In the genomic region with DNA sequence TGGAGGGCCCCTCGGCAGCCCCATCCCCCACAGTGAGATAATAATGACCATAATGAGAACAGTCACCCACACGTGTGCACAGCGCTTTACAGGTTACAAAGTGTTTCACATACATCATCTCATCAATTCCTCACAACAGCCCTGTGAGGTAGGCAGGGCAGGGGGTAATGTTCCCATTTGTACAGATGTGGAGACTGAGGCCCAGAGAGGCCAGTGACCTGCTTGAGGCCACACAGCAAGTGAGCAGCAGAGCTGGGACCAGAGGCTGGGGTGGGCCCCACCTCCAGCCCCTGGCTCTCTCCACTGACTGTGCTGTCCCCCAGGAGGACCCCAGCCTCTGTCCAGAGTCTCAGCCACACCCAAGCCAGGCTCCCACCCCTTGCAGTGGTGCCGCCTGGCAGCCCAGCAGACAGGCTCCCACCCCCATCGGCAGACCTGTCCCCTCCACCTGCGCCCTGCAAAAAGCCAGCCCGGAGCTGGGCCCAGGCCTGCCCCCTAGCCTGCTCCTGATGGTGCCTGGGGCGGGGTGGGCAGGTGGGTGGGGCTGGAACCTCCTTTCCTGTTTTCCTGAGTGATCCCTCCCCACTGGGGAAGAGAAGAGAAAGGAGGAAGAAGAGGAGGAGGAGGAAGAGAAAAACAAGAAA, we compare ENCODE assay signal across 35 cellular contexts. TPM values are rescaled to one million over a fixed set of nuclear protein-coding genes. Genes with fewer than 3 reads are reported as not detected.
"Had no signal": no experiment of that assay in that cellular context is flagged by ENCODE, and none has a peak within 500 bp of the region (broad histone marks: within the 10 kb centered on the region; RNA-seq: fewer than 3 reads in every experiment).

No MANE protein-coding gene starts in this region.

- FAIRE-seq: bronchial epithelial cell, colon had no signal

- H3K27ac ChIP-seq: ascending aorta, esophagus muscularis mucosa, foreskin keratinocyte, gastroesophageal sphincter, heart right ventricle, hepatocyte had no signal

- DNase-seq: activated CD4-positive, alpha-beta memory T cell treated with anti-CD3 and anti-CD28 coated beads for 36 hours; activated CD4-positive, alpha-beta T cell treated with anti-CD3 and anti-CD28 coated beads for 36 hours; activated CD4-positive, alpha-beta T cell treated with anti-CD3 and anti-CD28 coated beads, Interleukin-2, amount 10 ng/mL, durations not matched to agents 24 days and 14 days; activated CD4-positive, CD25-positive, alpha-beta regulatory T cell; activated CD4-positive, CD25-positive, alpha-beta regulatory T cell treated with anti-CD3 and anti-CD28 coated beads, Interleukin-2, amount 50 U/mL, for 72 hours; activated CD8-positive, alpha-beta memory T cell treated with anti-CD3 and anti-CD28 coated beads, Interleukin-2, amount 10 ng/mL, durations not matched to agents 7 days and 5 days; activated CD8-positive, alpha-beta memory T cell treated with anti-CD3 and anti-CD28 coated beads, Interleukin-2, amount 50 U/mL, for 4 hours; activated CD8-positive, alpha-beta T cell treated with anti-CD3 and anti-CD28 coated beads, Interleukin-2, amount 10 ng/mL, durations not matched to agents 7 days and 5 days; activated effector memory CD4-positive, alpha-beta T cell treated with anti-CD3 and anti-CD28 coated beads, Interleukin-2, amount 50 U/mL, for 16 hours; activated naive CD4-positive, alpha-beta T cell treated with anti-CD3 and anti-CD28 coated beads, Interleukin-2, amount 10 ng/mL, durations not matched to agents 7 days and 5 days; activated naive CD8-positive, alpha-beta T cell treated with anti-CD3 and anti-CD28 coated beads, Interleukin-2, amount 10 ng/mL, durations not matched to agents 7 days and 5 days; activated T-cell treated with anti-CD3 and anti-CD28 coated beads, Interleukin-2, amount 50 U/mL, for 1 hour; activated T-cell treated with anti-CD3 and anti-CD28 coated beads, Interleukin-2, amount 50 U/mL, for 48 hours; caudate nucleus; cortex of kidney; dermis blood vessel endothelial cell; effector CD4-positive, alpha-beta T cell; effector memory CD8-positive, alpha-beta T cell; erythroblast; foreskin keratinocyte; heart right ventricle; T-helper 17 cell; T1000 had no signal

- H3K27me3 ChIP-seq: ascending aorta, foreskin keratinocyte, heart right ventricle, hepatocyte had no signal

- ATAC-seq: activated CD4-positive, alpha-beta T cell treated with anti-CD3 and anti-CD28 coated beads for 36 hours; activated CD8-positive, alpha-beta memory T cell treated with anti-CD3 and anti-CD28 coated beads, Interleukin-2, amount 10 ng/mL, durations not matched to agents 7 days and 5 days; activated CD8-positive, alpha-beta T cell treated with anti-CD3 and anti-CD28 coated beads, Interleukin-2, amount 10 ng/mL, durations not matched to agents 7 days and 5 days; activated naive CD4-positive, alpha-beta T cell treated with anti-CD3 and anti-CD28 coated beads, Interleukin-2, amount 50 U/mL, for 72 hours; effector memory CD8-positive, alpha-beta T cell; foreskin keratinocyte; gastroesophageal sphincter; heart right ventricle; T-helper 17 cell had no signal

- H3K27ac Mint-ChIP-seq: activated CD4-positive, alpha-beta memory T cell treated with anti-CD3 and anti-CD28 coated beads for 36 hours; activated CD4-positive, alpha-beta T cell treated with anti-CD3 and anti-CD28 coated beads for 36 hours; activated CD4-positive, alpha-beta T cell treated with anti-CD3 and anti-CD28 coated beads, Interleukin-2, amount 10 ng/mL, durations not matched to agents 24 days and 14 days; activated CD8-positive, alpha-beta memory T cell treated with anti-CD3 and anti-CD28 coated beads, Interleukin-2, amount 10 ng/mL, durations not matched to agents 7 days and 5 days; activated CD8-positive, alpha-beta T cell treated with anti-CD3 and anti-CD28 coated beads, Interleukin-2, amount 10 ng/mL, durations not matched to agents 7 days and 5 days; activated naive CD4-positive, alpha-beta T cell treated with anti-CD3 and anti-CD28 coated beads, Interleukin-2, amount 50 U/mL, for 72 hours; activated naive CD8-positive, alpha-beta T cell treated with anti-CD3 and anti-CD28 coated beads, Interleukin-2, amount 10 ng/mL, durations not matched to agents 7 days and 5 days; activated T-helper 1 cell treated with anti-CD3 and anti-CD28 coated beads, Interleukin-12 subunit alpha, Interleukin-12 subunit beta, Interleukin-2, Interleukin-4 antibody, amounts not matched to agents 30 ng/mL and 10 ng/mL and 1 ng/mL, durations not matched to agents 14 hours and 24 hours and 36 hours; activated T-helper 2 cell treated with anti-CD3 and anti-CD28 coated beads, Interferon-gamma antibody, Interleukin-2, Interleukin-4, amounts not matched to agents 10 μg/mL and 5 μg/mL and 100 μg/mL, durations not matched to agents 14 hours and 24 hours and 36 hours; brain; effector memory CD8-positive, alpha-beta T cell; T-helper 17 cell; T-helper 2 cell treated with Interferon-gamma antibody and Interleukin-4, amounts not matched to agents 5 μg/mL and 100 μg/mL, for 36 hours had no signal

- H3K4me1 Mint-ChIP-seq: activated CD4-positive, alpha-beta T cell treated with anti-CD3 and anti-CD28 coated beads for 36 hours; activated CD4-positive, alpha-beta T cell treated with anti-CD3 and anti-CD28 coated beads, Interleukin-2, amount 10 ng/mL, durations not matched to agents 24 days and 14 days; activated CD8-positive, alpha-beta memory T cell treated with anti-CD3 and anti-CD28 coated beads, Interleukin-2, amount 10 ng/mL, durations not matched to agents 7 days and 5 days; activated naive CD4-positive, alpha-beta T cell treated with anti-CD3 and anti-CD28 coated beads, Interleukin-2, amount 10 ng/mL, durations not matched to agents 7 days and 5 days; activated naive CD8-positive, alpha-beta T cell treated with anti-CD3 and anti-CD28 coated beads, Interleukin-2, amount 10 ng/mL, durations not matched to agents 7 days and 5 days; T-helper 17 cell had no signal

- H3K4me1 ChIP-seq: ascending aorta, esophagus muscularis mucosa, foreskin keratinocyte, gastroesophageal sphincter had no signal

- H3K79me2 ChIP-seq: hepatocyte had no signal

- H3K4me2 ChIP-seq: hepatocyte had no signal

- H3K9me3 Mint-ChIP-seq: activated CD4-positive, alpha-beta memory T cell treated with anti-CD3 and anti-CD28 coated beads for 36 hours; activated CD4-positive, alpha-beta T cell treated with anti-CD3 and anti-CD28 coated beads, Interleukin-2, amount 10 ng/mL, durations not matched to agents 24 days and 14 days; activated naive CD4-positive, alpha-beta T cell treated with anti-CD3 and anti-CD28 coated beads, Interleukin-2, amount 10 ng/mL, durations not matched to agents 7 days and 5 days; activated naive CD4-positive, alpha-beta T cell treated with anti-CD3 and anti-CD28 coated beads, Interleukin-2, amount 50 U/mL, for 72 hours; activated naive CD8-positive, alpha-beta T cell treated with anti-CD3 and anti-CD28 coated beads, Interleukin-2, amount 10 ng/mL, durations not matched to agents 7 days and 5 days; activated T-helper 1 cell treated with anti-CD3 and anti-CD28 coated beads, Interleukin-12 subunit alpha, Interleukin-12 subunit beta, Interleukin-2, Interleukin-4 antibody, amounts not matched to agents 30 ng/mL and 10 ng/mL and 1 ng/mL, durations not matched to agents 14 hours and 24 hours and 36 hours; activated T-helper 2 cell treated with anti-CD3 and anti-CD28 coated beads, Interferon-gamma antibody, Interleukin-2, Interleukin-4, amounts not matched to agents 10 μg/mL and 5 μg/mL and 100 μg/mL, durations not matched to agents 14 hours and 24 hours and 36 hours; effector memory CD8-positive, alpha-beta T cell; T-helper 2 cell treated with Interferon-gamma antibody and Interleukin-4, amounts not matched to agents 5 μg/mL and 100 μg/mL, for 36 hours had no signal

- H3K36me3 ChIP-seq: ascending aorta, esophagus muscularis mucosa, gastroesophageal sphincter, heart right ventricle had no signal

- H2AFZ ChIP-seq: hepatocyte had no signal

- H3K27me3 Mint-ChIP-seq: activated CD4-positive, alpha-beta memory T cell treated with anti-CD3 and anti-CD28 coated beads for 36 hours; activated CD4-positive, alpha-beta T cell treated with anti-CD3 and anti-CD28 coated beads for 36 hours; activated CD4-positive, alpha-beta T cell treated with anti-CD3 and anti-CD28 coated beads, Interleukin-2, amount 10 ng/mL, durations not matched to agents 24 days and 14 days; activated CD8-positive, alpha-beta memory T cell treated with anti-CD3 and anti-CD28 coated beads, Interleukin-2, amount 10 ng/mL, durations not matched to agents 7 days and 5 days; activated naive CD8-positive, alpha-beta T cell treated with anti-CD3 and anti-CD28 coated beads, Interleukin-2, amount 10 ng/mL, durations not matched to agents 7 days and 5 days; brain had no signal

- H3K4me3 ChIP-seq: ascending aorta, esophagus muscularis mucosa, gastroesophageal sphincter, heart right ventricle, hepatocyte had no signal

- H3K9me3 ChIP-seq: ascending aorta, esophagus muscularis mucosa, gastroesophageal sphincter, heart right ventricle had no signal

- H3K4me3 Mint-ChIP-seq: activated CD4-positive, alpha-beta memory T cell treated with anti-CD3 and anti-CD28 coated beads for 36 hours; activated CD4-positive, alpha-beta T cell treated with anti-CD3 and anti-CD28 coated beads for 36 hours; activated CD4-positive, alpha-beta T cell treated with anti-CD3 and anti-CD28 coated beads, Interleukin-2, amount 10 ng/mL, durations not matched to agents 24 days and 14 days; activated CD8-positive, alpha-beta memory T cell treated with anti-CD3 and anti-CD28 coated beads, Interleukin-2, amount 10 ng/mL, durations not matched to agents 7 days and 5 days; activated CD8-positive, alpha-beta T cell treated with anti-CD3 and anti-CD28 coated beads, Interleukin-2, amount 10 ng/mL, durations not matched to agents 7 days and 5 days; activated naive CD4-positive, alpha-beta T cell treated with anti-CD3 and anti-CD28 coated beads, Interleukin-2, amount 10 ng/mL, durations not matched to agents 7 days and 5 days; activated naive CD8-positive, alpha-beta T cell treated with anti-CD3 and anti-CD28 coated beads, Interleukin-2, amount 10 ng/mL, durations not matched to agents 7 days and 5 days; activated T-helper 1 cell treated with anti-CD3 and anti-CD28 coated beads, Interleukin-12 subunit alpha, Interleukin-12 subunit beta, Interleukin-2, Interleukin-4 antibody, amounts not matched to agents 30 ng/mL and 10 ng/mL and 1 ng/mL, durations not matched to agents 14 hours and 24 hours and 36 hours; brain; effector memory CD8-positive, alpha-beta T cell; T-helper 17 cell; T-helper 2 cell treated with Interferon-gamma antibody and Interleukin-4, amounts not matched to agents 5 μg/mL and 100 μg/mL, for 36 hours had no signal

RNA-seq across cellular contexts. Expression of gene LINGO1, which starts 19.6 kb away (rescaled TPM):
- total RNA-seq: activated CD4-positive, alpha-beta memory T cell treated with anti-CD3 and anti-CD28 coated beads for 36 hours; activated CD4-positive, alpha-beta T cell treated with anti-CD3 and anti-CD28 coated beads for 36 hours; activated CD4-positive, alpha-beta T cell treated with anti-CD3 and anti-CD28 coated beads, Interleukin-2, amount 10 ng/mL, durations not matched to agents 24 days and 14 days; activated CD8-positive, alpha-beta memory T cell treated with anti-CD3 and anti-CD28 coated beads for 36 hours; activated CD8-positive, alpha-beta memory T cell treated with anti-CD3 and anti-CD28 coated beads, Interleukin-2, amount 10 ng/mL, durations not matched to agents 7 days and 5 days; activated CD8-positive, alpha-beta T cell treated with anti-CD3 and anti-CD28 coated beads, Interleukin-2, amount 10 ng/mL, durations not matched to agents 7 days and 5 days; activated naive CD4-positive, alpha-beta T cell treated with anti-CD3 and anti-CD28 coated beads, Interleukin-2, amount 50 U/mL, for 72 hours; activated naive CD8-positive, alpha-beta T cell treated with anti-CD3 and anti-CD28 coated beads, Interleukin-2, amount 10 ng/mL, durations not matched to agents 7 days and 5 days; activated T-helper 1 cell treated with anti-CD3 and anti-CD28 coated beads, Interleukin-12 subunit alpha, Interleukin-12 subunit beta, Interleukin-2, Interleukin-4 antibody, amounts not matched to agents 30 ng/mL and 10 ng/mL and 1 ng/mL, durations not matched to agents 14 hours and 24 hours and 36 hours; activated T-helper 2 cell treated with anti-CD3 and anti-CD28 coated beads, Interferon-gamma antibody, Interleukin-2, Interleukin-4, amounts not matched to agents 10 μg/mL and 5 μg/mL and 100 μg/mL, durations not matched to agents 14 hours and 24 hours and 36 hours; bronchial epithelial cell; dermis blood vessel endothelial cell; T-helper 17 cell had no signal
